In genomic region chr11:11297578-11297977, GRCh38 we compare ENCODE assay signal across 25 cellular contexts. TPM values are rescaled to one million over a fixed set of nuclear protein-coding genes. Genes with fewer than 3 reads are reported as not detected.
DNase-seq lines count a peak whose midpoint lies in the region; ATAC-seq and TF ChIP-seq lines count a peak whose summit lies in the region.
"Had no signal": no experiment of that assay in that cellular context is flagged by ENCODE, and none has a peak within 500 bp of the region (broad histone marks: within the 10 kb centered on the region; RNA-seq: fewer than 3 reads in every experiment).

No MANE protein-coding gene starts in this region.

- in situ Hi-C loops in GM13977 (cut with MboI; ENCODE audit: low pct_unique_long_range_greater_than_20kb, low sequenced_read_pairs, unreplicated experiment), result no loop called here

- H3K27ac Mint-ChIP-seq in osteocyte (ENCODE audit: unreplicated experiment), result no peak overlapping the region
- H3K27ac Mint-ChIP-seq: nephron had no signal

- H3K9me3 Mint-ChIP-seq in osteocyte (ENCODE audit: unreplicated experiment), result no peaks in the 10 kb centered on the region
- H3K9me3 Mint-ChIP-seq: activated naive CD4-positive, alpha-beta T cell treated with anti-CD3 and anti-CD28 coated beads, Interleukin-2, amount 50 U/mL, for 72 hours; nephron had no signal

- H3K27me3 Mint-ChIP-seq in osteocyte (ENCODE audit: unreplicated experiment), result no peaks in the 10 kb centered on the region

- H3K4me3 ChIP-seq in fibroblast of mammary gland (ENCODE audit: control insufficient read depth, low read depth, low read length), result no peak overlapping the region
- H3K4me3 ChIP-seq: PC-9, smooth muscle cell, testis had no signal

- TF ChIP-seq CTCF in fibroblast of mammary gland (conservative IDR thresholded peaks at IDR 0.05; ENCODE audit: control insufficient read depth, insufficient read depth, low read depth, low read length) (no peak), osteocyte (IDR thresholded peaks at IDR 0.05) (no peak), GM13977 (IDR thresholded peaks at IDR 0.05; ENCODE audit: extremely low read depth, insufficient read depth, missing control alignments) (no peak)

- no peak for ATAC-seq in GM18861 (IDR thresholded peaks at IDR 0.05; ENCODE audit: unreplicated experiment)
- ATAC-seq: activated naive CD4-positive, alpha-beta T cell treated with anti-CD3 and anti-CD28 coated beads, Interleukin-2, amount 50 U/mL, for 72 hours had no signal

- H3K4me1 Mint-ChIP-seq in osteocyte (ENCODE audit: unreplicated experiment), result no peaks in the 10 kb centered on the region

- no peak overlapping the region for H3K4me3 Mint-ChIP-seq in osteocyte (ENCODE audit: unreplicated experiment)
- H3K4me3 Mint-ChIP-seq: nephron had no signal

- peak; percentile 35 for DNase-seq in Ammon's horn (ENCODE audit: low spot score)
- peak; percentile 6 for DNase-seq in EH (ENCODE audit: low read depth)
- peak; percentile 11 for DNase-seq in NCI-H2227 treated with DMSO at 0.1 percent for 48 hours (lab: John Stamatoyannopoulos, UW)
- DNase-seq in fibroblast of mammary gland (ENCODE audit: low read depth), result peak; percentile 38
- DNase-seq in osteocyte (ENCODE audit: extremely low spot score, unreplicated experiment), result no peak
- DNase-seq in GM19240 (ENCODE audit: insufficient read length, low spot score), result no peak
- no peak for DNase-seq in GM13977 (ENCODE audit: low spot score)
- DNase-seq: activated CD8-positive, alpha-beta memory T cell treated with anti-CD3 and anti-CD28 coated beads for 24 hours; activated effector memory CD4-positive, alpha-beta T cell treated with Interleukin-2 at 50 U/mL for 16 hours; activated T-cell treated with anti-CD3 and anti-CD28 coated beads for 4 hours; amygdala; C1 segment of cervical spinal cord; COR-L47; DMS53; hippocampal formation; NCI-H2107; NCI-H510A treated with DMSO at 0.1 percent for 48 hours; PC-9; SHP77; stimulated activated naive CD4-positive, alpha-beta T cell; testis had no signal

- H3K36me3 Mint-ChIP-seq in osteocyte (ENCODE audit: unreplicated experiment), result peaks cover 14% of the 10 kb centered on the region
- H3K36me3 Mint-ChIP-seq: activated naive CD4-positive, alpha-beta T cell treated with anti-CD3 and anti-CD28 coated beads, Interleukin-2, amount 50 U/mL, for 72 hours had no signal

RNA-seq across cellular contexts. Expression of gene CSNK2A3, which starts 55.5 kb away (rescaled TPM):
- 1.0 and 2.1 TPM in 2 replicates for total RNA-seq in osteocyte

Comparison
In these comparisons a context has a peak if more than half of its experiments do, and no peak if none do; other contexts are left out.
1. DNase-seq: peak in Ammon's horn (single experiment), EH (single experiment), NCI-H2227 treated with DMSO at 0.1 percent for 48 hours (single experiment) and fibroblast of mammary gland (single experiment); none in osteocyte (single experiment), GM19240 (single experiment) and GM13977 (single experiment).